Comparison of ENCODE assay signal across 23 cellular contexts in genomic region chr10:50316169-50316568, GRCh38.
DNase-seq lines count a peak whose midpoint lies in the region; ATAC-seq, FAIRE-seq and TF ChIP-seq lines count a peak whose summit lies in the region.
"Had no signal": no experiment of that assay in that cellular context is flagged by ENCODE, and none has a peak within 500 bp of the region (broad histone marks: within the 10 kb centered on the region; RNA-seq: fewer than 3 reads in every experiment).

No MANE protein-coding gene starts in this region.

- H3K27me3 ChIP-seq in K562 (ENCODE audit: control insufficient read depth in 2 of 2, insufficient read depth in 2 of 2, low read length in 2 of 2), result no peaks in the 10 kb centered on the region

- no peaks in the 10 kb centered on the region for H4K20me1 ChIP-seq in K562 (replicated peaks; ENCODE audit: control insufficient read depth, insufficient read depth, low read length)

- no TSS peak for BruUV-seq in K562 (replicated peaks; lab: Mats Ljungman, UMichigan)

- no peaks in the 10 kb centered on the region for H3K9me3 ChIP-seq in K562 (replicated peaks; ENCODE audit: control insufficient read depth, insufficient read depth, low read depth, low read length)
- H3K9me3 ChIP-seq: A549 had no signal

- CTCF ChIA-PET in K562 (lab: Yijun Ruan, JAX; ENCODE audit: low intra/inter-chr PET ratio), result no interaction called here

- peak overlapping the region; percentile 43 to 59; a peak in 3 of 4 replicates for H3K9ac ChIP-seq in K562 (ENCODE audit: insufficient read depth in 1 of 2, low read depth in 2 of 2, low read length in 2 of 2)

- peaks cover 18% of the 10 kb centered on the region for H3K36me3 Mint-ChIP-seq in natural killer cell treated with Interleukin-12 subunit alpha and Interleukin-12 subunit beta and Interleukin-15 and Interleukin-18, amount 100 ng/mL, for 72 hours
- no peaks in the 10 kb centered on the region for H3K36me3 Mint-ChIP-seq in natural killer cell

- WGBS in K562 (ENCODE audit: insufficient coverage, low coverage, missing lambda C conversion rate), result 8% methylated on average over 3 of the region's 3 CpGs

- H3K4me1 ChIP-seq in K562 (replicated peaks in 1 of 2; ENCODE audit: control insufficient read depth in 2 of 2, insufficient read depth in 2 of 2, low read length in 2 of 2), result peaks cover 10 to 71% of the 10 kb centered on the region in 2 experiments

- no peak overlapping the region for H3K4me3 ChIP-seq in K562
- H3K4me3 ChIP-seq: A549, GM12878, GM23338 had no signal

- in situ Hi-C loops in K562 (cut with MboI), result no loop called here

- POLR2A ChIA-PET in K562 (lab: Yijun Ruan, JAX), result interaction anchor here (0.8 to 7.2 kb wide), 4 partner anchors 10 to 20 kb away, joined by 3 to 59 read pairs (median 4); no protein-coding TSS in a partner anchor

- DNase-seq in Right ventricle myocardium superior (no peak), Right ventricle myocardium inferior (ENCODE audit: missing footprints) (no peak), natural killer cell (no peak), K562 (ENCODE audit: extremely low read depth in 1 of 4, low spot score in 3 of 4) (peak in 1 of 4 experiments; percentile 69), ecto neural progenitor cell (ENCODE audit: low spot score) (no peak)
- DNase-seq in natural killer cell treated with Interleukin-12 subunit alpha and Interleukin-12 subunit beta and Interleukin-15 and Interleukin-18, amount 100 ng/mL, for 72 hours (ENCODE audit: low spot score), result no peak
- no peak for DNase-seq in stimulated activated naive CD4-positive, alpha-beta T cell (lab: John Stamatoyannopoulos, UW)
- DNase-seq: Calu3; CD4-positive, alpha-beta memory T cell; DMS53; DND-41; EL; H7; HFFc6 had no signal

- no peak for TF ChIP-seq POLR2A in K562 (conservative IDR thresholded peaks at IDR 0.05)

- peak overlapping the region; percentile 42 for H2AFZ ChIP-seq in K562 (ENCODE audit: low read depth, low read length)
- H2AFZ ChIP-seq: GM23338 had no signal

- peak overlapping the region; percentile 7 to 67 for H3K27ac Mint-ChIP-seq in natural killer cell treated with Interleukin-12 subunit alpha and Interleukin-12 subunit beta and Interleukin-15 and Interleukin-18, amount 100 ng/mL, for 72 hours
- no peak overlapping the region for H3K27ac Mint-ChIP-seq in natural killer cell

- H3K27ac ChIP-seq in K562 (ENCODE audit: extremely low read depth, low read depth, low read length), result peak overlapping the region; percentile 52
- H3K27ac ChIP-seq: 22Rv1, A549, C4-2B had no signal

- peaks cover 96% of the 10 kb centered on the region for H3K79me2 ChIP-seq in K562 (ENCODE audit: control insufficient read depth, insufficient read depth, low read length)

- H3K36me3 ChIP-seq in K562 (ENCODE audit: control insufficient read depth, insufficient read depth, low read length), result peaks cover 75% of the 10 kb centered on the region

- no peak for TF ChIP-seq RAD21 in K562 (CRISPR knock-in tag; conservative IDR thresholded peaks at IDR 0.05 in 1 of 2, IDR thresholded peaks at IDR 0.05 in 1 of 2)

- peak overlapping the region; percentile 36 for H3K4me2 ChIP-seq in K562 (ENCODE audit: insufficient read depth, low read length)
- H3K4me2 ChIP-seq: A549, GM23338 had no signal

- H3K9me1 ChIP-seq in K562 (ENCODE audit: control insufficient read depth, insufficient read depth, low read length), result no peaks in the 10 kb centered on the region

- ATAC-seq in Right ventricle myocardium superior (ENCODE audit: poor library complexity) (peak; percentile 67), Right ventricle myocardium inferior (no peak), natural killer cell (no peak), K562 (peak; percentile 69), GM21825 (IDR thresholded peaks at IDR 0.05; ENCODE audit: unreplicated experiment) (no peak)
- no peak for ATAC-seq in natural killer cell treated with Interleukin-12 subunit alpha and Interleukin-12 subunit beta and Interleukin-15 and Interleukin-18, amount 100 ng/mL, for 72 hours
- ATAC-seq: A549, GM23338, HCT116 had no signal

- TF ChIP-seq CTCF in natural killer cell (IDR thresholded peaks at IDR 0.05), result no peak
- TF ChIP-seq CTCF in K562 (IDR thresholded peaks at IDR 0.05 in 2 of 3, conservative IDR thresholded peaks at IDR 0.05 in 1 of 3; ENCODE audit: insufficient read depth in 2 of 3, low read depth in 1 of 3, low read length in 3 of 3), result no peak

- no peak overlapping the region for H3K4me3 Mint-ChIP-seq in natural killer cell treated with Interleukin-12 subunit alpha and Interleukin-12 subunit beta and Interleukin-15 and Interleukin-18, amount 100 ng/mL, for 72 hours
- no peak overlapping the region for H3K4me3 Mint-ChIP-seq in natural killer cell
- H3K4me3 Mint-ChIP-seq: CD4-positive, alpha-beta memory T cell; GM23338; HFFc6 had no signal

- no peak for FAIRE-seq in K562 (lab: Jason Lieb, UNC)
- FAIRE-seq: A549, GM12878, HTR-8/SVneo had no signal

- no peak for TF ChIP-seq EP300 in K562 (IDR thresholded peaks at IDR 0.05; ENCODE audit: low read length)

- no peaks in the 10 kb centered on the region for H3K27me3 Mint-ChIP-seq in natural killer cell treated with Interleukin-12 subunit alpha and Interleukin-12 subunit beta and Interleukin-15 and Interleukin-18, amount 100 ng/mL, for 72 hours
- no peaks in the 10 kb centered on the region for H3K27me3 Mint-ChIP-seq in natural killer cell (ENCODE audit: low read depth in 2 of 2)
- H3K27me3 Mint-ChIP-seq: CD4-positive, alpha-beta memory T cell; IgD-negative memory B cell had no signal

- H3K9me3 Mint-ChIP-seq in natural killer cell treated with Interleukin-12 subunit alpha and Interleukin-12 subunit beta and Interleukin-15 and Interleukin-18, amount 100 ng/mL, for 72 hours, result no peaks in the 10 kb centered on the region
- no peaks in the 10 kb centered on the region for H3K9me3 Mint-ChIP-seq in natural killer cell
- H3K9me3 Mint-ChIP-seq: GM23338 had no signal

- peaks cover 34 to 43% of the 10 kb centered on the region in 2 donors for H3K4me1 Mint-ChIP-seq in natural killer cell treated with Interleukin-12 subunit alpha and Interleukin-12 subunit beta and Interleukin-15 and Interleukin-18, amount 100 ng/mL, for 72 hours (ENCODE audit: low read depth in 2 of 2)
- peaks cover 10 to 21% of the 10 kb centered on the region in 2 donors for H3K4me1 Mint-ChIP-seq in natural killer cell

- intact Hi-C loops in Right ventricle myocardium superior (cut with DNase I), result no loop called here
- intact Hi-C loops in Right ventricle myocardium inferior (cut with DNase I), result no loop called here
- intact Hi-C loops in natural killer cell (cut with micrococcal nuclease), result no loop called here
- intact Hi-C loops in K562 (cut with micrococcal nuclease), result no loop called here

TF ChIP-seq in K562, 482 proteins besides CTCF, POLR2A, EP300 and RAD21:
- 0 out of 2 replicates have a peak, but pooled peaks have one; percentile 12 for TF ChIP-seq NFIC (IDR thresholded peaks at IDR 0.05)
- peak; percentile 57 for TF ChIP-seq RBBP5 (IDR thresholded peaks at IDR 0.05; ENCODE audit: borderline replicate concordance, insufficient read depth, low read length, poor library complexity, severe bottlenecking)
- no peak for TF ChIP-seq ESRRB (CRISPR knock-in tag; IDR thresholded peaks at IDR 0.05; ENCODE audit: borderline replicate concordance)
- no peak for TF ChIP-seq IRF9 (tag; IDR thresholded peaks at IDR 0.05)
- TF ChIP-seq GTF3C2 (IDR thresholded peaks at IDR 0.05; ENCODE audit: borderline replicate concordance, extremely low read depth, insufficient read length), result no peak
- TF ChIP-seq SMC3 (conservative IDR thresholded peaks at IDR 0.05; ENCODE audit: insufficient read depth, low read depth, low read length), result no peak
- peak; percentile 6 for TF ChIP-seq MXD1 (CRISPR knock-in tag; IDR thresholded peaks at IDR 0.05; ENCODE audit: borderline replicate concordance, poor library complexity, severe bottlenecking)
- 0 out of 2 replicates have a peak, but pooled peaks have one; percentile 9 for TF ChIP-seq GATAD2B (IDR thresholded peaks at IDR 0.05; ENCODE audit: borderline replicate concordance)
- TF ChIP-seq SMARCE1 (IDR thresholded peaks at IDR 0.05), result 0 out of 2 replicates have a peak, but pooled peaks have one; percentile 12
TF ChIP-seq in K562: peak in this region for 5.

Comparison
In these comparisons a context has a peak if more than half of its experiments do, and no peak if none do; other contexts are left out.
1. ATAC-seq: peak in Right ventricle myocardium superior (single experiment) and K562 (single experiment); none in Right ventricle myocardium inferior (single experiment), natural killer cell treated with Interleukin-12 subunit alpha and Interleukin-12 subunit beta and Interleukin-15 and Interleukin-18, amount 100 ng/mL, for 72 hours (0 of 2), natural killer cell (0 of 3) and GM21825 (single experiment).
2. H3K27ac Mint-ChIP-seq: peak in natural killer cell treated with Interleukin-12 subunit alpha and Interleukin-12 subunit beta and Interleukin-15 and Interleukin-18, amount 100 ng/mL, for 72 hours (2 of 2); none in natural killer cell (0 of 2).